In genomic region chr2:11483806-11484147, GRCh38 we compare ENCODE assay signal across 9 cellular contexts. TPM values are rescaled to one million over a fixed set of nuclear protein-coding genes. Genes with fewer than 3 reads are reported as not detected.
DNase-seq lines count a peak whose midpoint lies in the region; ATAC-seq lines count a peak whose summit lies in the region.
"Had no signal": no experiment of that assay in that cellular context is flagged by ENCODE, and none has a peak within 500 bp of the region (broad histone marks: within the 10 kb centered on the region; RNA-seq: fewer than 3 reads in every experiment).

No MANE protein-coding gene starts in this region.

- no peak overlapping the region for H2AK5ac ChIP-seq in neuronal stem cell (ENCODE audit: low read depth, low read length)

- H3K79me1 ChIP-seq in neuronal stem cell (ENCODE audit: low read depth, low read length): peaks cover 10% of the 10 kb centered on the region

- no peak overlapping the region for H2BK12ac ChIP-seq in neuronal stem cell (ENCODE audit: low read length)

- no peak overlapping the region for H4K8ac ChIP-seq in neuronal stem cell (ENCODE audit: low read depth, low read length)

- no peak overlapping the region for H2BK5ac ChIP-seq in neuronal stem cell (ENCODE audit: low read length)

- no peak overlapping the region for H4K91ac ChIP-seq in neuronal stem cell (ENCODE audit: low read depth, low read length, poor library complexity)

- no peak overlapping the region for H3K4ac ChIP-seq in neuronal stem cell (ENCODE audit: low read length)

- WGBS in neuronal stem cell (ENCODE audit: extremely low coverage in 2 of 2, insufficient read length in 2 of 2, insufficient replicate concordance in 1 of 2), 2 donors: no CpG with 5 or more reads among the region's 1 CpG

- H3K9me3 ChIP-seq in neuronal stem cell (replicated peaks in 1 of 2; ENCODE audit: control insufficient read depth in 2 of 2, insufficient read depth in 1 of 2, low read depth in 1 of 2, low read length in 2 of 2): peaks cover 0 to 33% of the 10 kb centered on the region in 2 donors

- H3K36me3 ChIP-seq in H7 (replicated peaks; ENCODE audit: control insufficient read depth, insufficient read depth, low read length) (no peaks in the 10 kb centered on the region; the same call in 1 of the 2 replicates), neuronal stem cell (replicated peaks in 1 of 2; ENCODE audit: control insufficient read depth in 2 of 2, insufficient read depth in 2 of 2, low read length in 2 of 2) (peaks cover 0 to 44% of the 10 kb centered on the region in 2 donors)

- H3K4me1 ChIP-seq in neuronal stem cell (ENCODE audit: control insufficient read depth in 2 of 2, insufficient read depth in 1 of 2, low read depth in 1 of 2, low read length in 2 of 2): peaks cover 14 to 25% of the 10 kb centered on the region in 2 donors

- H2AFZ ChIP-seq in neuronal stem cell (ENCODE audit: low read length): no peak overlapping the region

- DNase-seq in DMS153 treated with DMSO at 0.1 percent for 48 hours (lab: John Stamatoyannopoulos, UW; ENCODE audit: unreplicated experiment) (peak; percentile 61), DMS153 (lab: John Stamatoyannopoulos, UW) (no peak), H7 (no peak), neuronal stem cell (ENCODE audit: low spot score) (no peak), DMS114 treated with DMSO at 0.1 percent for 48 hours (lab: John Stamatoyannopoulos, UW; ENCODE audit: unreplicated experiment) (no peak)
- DNase-seq: stimulated activated naive CD4-positive, alpha-beta T cell treated with Interleukin-2 at 50 U/mL for 16 hours had no signal

- H3K9ac ChIP-seq in neuronal stem cell (ENCODE audit: low read depth, low read length, poor library complexity): no peak overlapping the region

- H3K4me2 ChIP-seq in neuronal stem cell (ENCODE audit: insufficient read depth, low read length, poor library complexity, severe bottlenecking): peak overlapping the region; percentile 85

- H3K4me3 ChIP-seq in H7 (ENCODE audit: insufficient read depth, low read depth, low read length): peak overlapping the region; percentile 95; the same call in 1 of the 2 replicates
- H3K4me3 ChIP-seq in neuronal stem cell (ENCODE audit: low read length in 2 of 2): peak overlapping the region in 1 of 2 donors; percentile 99

- H2BK120ac ChIP-seq in neuronal stem cell (ENCODE audit: low read depth, low read length): no peak overlapping the region

- H3K27me3 ChIP-seq in H7 (ENCODE audit: control insufficient read depth, insufficient read depth, low read length): peaks cover 24% of the 10 kb centered on the region
- H3K27me3 ChIP-seq in neuronal stem cell (ENCODE audit: control insufficient read depth in 3 of 3, insufficient read depth in 3 of 3, low read depth in 1 of 3, low read length in 3 of 3): peaks cover 0 to 4% (median 0%) of the 10 kb centered on the region in 3 experiments

- H3K27ac ChIP-seq in cingulate gyrus (ENCODE audit: low read depth, low read length) (peak overlapping the region; percentile 60), neuronal stem cell (replicated peaks; ENCODE audit: low read length) (no peak overlapping the region)

- ATAC-seq in GM18868 (IDR thresholded peaks at IDR 0.05; ENCODE audit: unreplicated experiment): no peak
- no peak for ATAC-seq in HG02763 (IDR thresholded peaks at IDR 0.05; ENCODE audit: unreplicated experiment)

- H3K18ac ChIP-seq in neuronal stem cell (ENCODE audit: low read length): no peak overlapping the region

- no peak overlapping the region for H2BK15ac ChIP-seq in neuronal stem cell (ENCODE audit: low read length)

- no peak overlapping the region for H3K23ac ChIP-seq in neuronal stem cell (ENCODE audit: low read depth, low read length, poor library complexity)

- H3K14ac ChIP-seq in neuronal stem cell (ENCODE audit: low read length): no peak overlapping the region

RNA-seq across cellular contexts. Expression of gene E2F6, which starts 17.8 kb away (rescaled TPM):
- 23.2 and 25.0 TPM in 2 replicates for total RNA-seq in H7 (2014; rRNA removed; shearing (Covaris generic))
- polyA plus RNA-seq in neuronal stem cell (2013, experiment 1 of 2): 16.2 TPM
- polyA plus RNA-seq in neuronal stem cell (2013, experiment 2 of 2): 17.7 TPM

RNA-seq across cellular contexts. Expression of gene GREB1, which starts 50.1 kb away (rescaled TPM):
- total RNA-seq in H7 (2014; rRNA removed; shearing (Covaris generic)): 16.9 and 17.3 TPM in 2 replicates
- polyA plus RNA-seq in neuronal stem cell (2013, experiment 1 of 2): 16.7 TPM
- polyA plus RNA-seq in neuronal stem cell (2013, experiment 2 of 2): 16.9 TPM
